In the genomic region with DNA sequence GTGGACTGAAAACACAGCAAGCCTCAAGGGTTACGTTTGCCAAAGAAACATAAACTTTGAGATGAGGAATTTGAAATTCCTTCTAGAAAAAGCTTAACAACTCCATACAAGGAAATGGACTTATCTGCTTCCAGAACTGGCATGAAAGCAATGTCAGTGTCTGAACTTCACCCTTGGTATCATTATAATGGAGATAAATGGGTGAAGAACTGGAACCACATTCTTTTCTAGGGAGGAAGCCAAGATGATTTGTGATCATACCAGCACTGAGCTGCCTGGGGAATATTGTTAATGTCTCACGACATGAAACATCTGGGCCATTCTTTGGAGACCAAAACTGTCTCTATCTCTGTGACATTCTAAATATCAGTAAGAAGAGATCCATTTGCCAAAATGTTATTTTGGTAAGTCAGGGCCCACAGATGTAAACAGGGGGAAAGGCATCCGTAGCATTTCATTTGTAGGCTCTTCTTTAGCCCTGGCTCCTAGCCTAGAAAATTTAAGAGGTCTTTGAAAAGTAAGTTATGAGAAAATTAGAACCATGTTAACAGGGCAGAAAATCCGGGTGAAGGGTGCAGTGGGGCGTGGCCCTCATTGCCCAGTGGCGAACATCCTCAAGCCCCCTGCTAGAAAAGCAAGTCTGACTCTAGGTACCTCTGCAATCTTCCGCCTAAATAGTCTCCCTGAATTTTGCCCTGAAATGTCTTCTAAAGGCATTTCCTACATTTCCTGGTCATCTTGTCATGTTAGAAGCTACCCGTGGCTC, we compare ENCODE assay signal across 12 cellular contexts.
DNase-seq lines count a peak whose midpoint lies in the region; ATAC-seq and TF ChIP-seq lines count a peak whose summit lies in the region.
"Had no signal": no experiment of that assay in that cellular context is flagged by ENCODE, and none has a peak within 500 bp of the region (broad histone marks: within the 10 kb centered on the region; RNA-seq: fewer than 3 reads in every experiment).

No MANE protein-coding gene starts in this region.

- no peak overlapping the region for H2BK120ac ChIP-seq in mesenchymal stem cell (ENCODE audit: low read depth, low read length)

- intact Hi-C loops in tibial artery (cut with DNase I; ENCODE audit: low total_unique reads) = no loop called here

- H3K23ac ChIP-seq in mesenchymal stem cell (ENCODE audit: low read length in 2 of 2) = no peak overlapping the region

- ATAC-seq in GM19035 (IDR thresholded peaks at IDR 0.05; ENCODE audit: unreplicated experiment) = no peak
- ATAC-seq: naive thymus-derived CD8-positive, alpha-beta T cell had no signal

- peak; percentile 57 for DNase-seq in NCI-H226
- DNase-seq in fibroblast of the aortic adventitia (ENCODE audit: low read depth) = peak; percentile 94
- DNase-seq in mesenchymal stem cell = peak; percentile 37
- DNase-seq in tibial artery = no peak
- DNase-seq in effector CD8-positive, alpha-beta T cell (lab: John Stamatoyannopoulos, UW) = no peak
- DNase-seq in activated CD4-positive, alpha-beta T cell treated with anti-CD3 and anti-CD28 coated beads, Interleukin-2, amount 50 U/mL, for 4 hours = no peak
- no peak for DNase-seq in HT-29 (ENCODE audit: low spot score)
- DNase-seq: activated CD4-positive, alpha-beta T cell treated with anti-CD3 and anti-CD28 coated beads for 4 hours; naive thymus-derived CD8-positive, alpha-beta T cell; T-helper 1 cell had no signal

- H2BK5ac ChIP-seq in mesenchymal stem cell (ENCODE audit: low read depth, low read length, poor library complexity, severe bottlenecking) = no peak overlapping the region

- peak overlapping the region in 1 of 2 experiments; percentile 54 for H3K18ac ChIP-seq in mesenchymal stem cell (ENCODE audit: low read depth in 1 of 2, low read length in 2 of 2)

- H3K27ac ChIP-seq in mesenchymal stem cell (ENCODE audit: low read length, poor library complexity, severe bottlenecking) (no peak overlapping the region), tibial artery (peak overlapping the region; percentile 41 to 45)

- no peak overlapping the region for H3K9ac ChIP-seq in mesenchymal stem cell (ENCODE audit: low read length)

- H3K4me3 ChIP-seq in fibroblast of the aortic adventitia (ENCODE audit: low read depth, low read length) (no peak overlapping the region), mesenchymal stem cell (ENCODE audit: insufficient read depth in 1 of 2, low read depth in 1 of 2, low read length in 2 of 2) (no peak overlapping the region), tibial artery (no peak overlapping the region)
- H3K4me3 ChIP-seq: HAP-1 had no signal

- H3K4me2 ChIP-seq in mesenchymal stem cell (ENCODE audit: low read length, poor library complexity, severe bottlenecking) = no peak overlapping the region

- no peak overlapping the region for H2BK12ac ChIP-seq in mesenchymal stem cell (ENCODE audit: low read length in 2 of 2)

- WGBS in mesenchymal stem cell = 76% methylated on average over 6 of the region's 8 CpGs

- no peak overlapping the region for H2AFZ ChIP-seq in mesenchymal stem cell (ENCODE audit: low read depth, low read length)

- H3K4me1 ChIP-seq in mesenchymal stem cell (ENCODE audit: control insufficient read depth, insufficient read depth, low read depth, low read length) = no peaks in the 10 kb centered on the region
- H3K4me1 ChIP-seq in tibial artery = peaks cover 0 to 27% (median 5%) of the 10 kb centered on the region in 4 donors
- H3K4me1 ChIP-seq: HAP-1 had no signal

- H4K8ac ChIP-seq in mesenchymal stem cell (ENCODE audit: low read length) = no peak overlapping the region

- H3K27me3 ChIP-seq in mesenchymal stem cell (ENCODE audit: control insufficient read depth in 1 of 2, insufficient read depth in 1 of 2, low read length in 2 of 2) = no peaks in the 10 kb centered on the region
- no peaks in the 10 kb centered on the region for H3K27me3 ChIP-seq in tibial artery

- peaks cover 0 to 58% of the 10 kb centered on the region in 2 experiments for H3K36me3 ChIP-seq in mesenchymal stem cell (ENCODE audit: control insufficient read depth in 1 of 2, insufficient read depth in 2 of 2, low read depth in 1 of 2, low read length in 2 of 2)
- peaks cover 0 to 22% (median 0%) of the 10 kb centered on the region in 3 donors for H3K36me3 ChIP-seq in tibial artery
- H3K36me3 ChIP-seq: HAP-1 had no signal

- no peaks in the 10 kb centered on the region for H3K9me3 ChIP-seq in mesenchymal stem cell (ENCODE audit: control insufficient read depth, low read length)
- H3K9me3 ChIP-seq in tibial artery = no peaks in the 10 kb centered on the region
- H3K9me3 ChIP-seq: HAP-1 had no signal

- H2BK15ac ChIP-seq in mesenchymal stem cell (ENCODE audit: low read depth, poor library complexity, severe bottlenecking) = no peak overlapping the region

- no peak overlapping the region for H4K91ac ChIP-seq in mesenchymal stem cell (ENCODE audit: low read length)

- TF ChIP-seq CTCF in fibroblast of the aortic adventitia (IDR thresholded peaks at IDR 0.05; ENCODE audit: insufficient read depth, low read length) (no peak), tibial artery (IDR thresholded peaks at IDR 0.05) (no peak)

- H2AK5ac ChIP-seq in mesenchymal stem cell (ENCODE audit: low read length, severe bottlenecking) = no peak overlapping the region

- H3K79me1 ChIP-seq in mesenchymal stem cell (replicated peaks; ENCODE audit: low read length, poor library complexity, severe bottlenecking) = no peaks in the 10 kb centered on the region

- no peak overlapping the region for H3K4ac ChIP-seq in mesenchymal stem cell (ENCODE audit: low read depth in 1 of 2, low read length in 2 of 2)

- H3K14ac ChIP-seq in mesenchymal stem cell (ENCODE audit: low read length in 2 of 2) = no peak overlapping the region

Comparison
In these comparisons a context has a peak if more than half of its experiments do, and no peak if none do; other contexts are left out.
1. DNase-seq: peak in NCI-H226 (single experiment), fibroblast of the aortic adventitia (single experiment) and mesenchymal stem cell (single experiment); none in tibial artery (0 of 2), effector CD8-positive, alpha-beta T cell (single experiment), activated CD4-positive, alpha-beta T cell treated with anti-CD3 and anti-CD28 coated beads, Interleukin-2, amount 50 U/mL, for 4 hours (0 of 2) and HT-29 (single experiment).